In genomic region chr5:32004404-32004803, GRCh38 we compare ENCODE assay signal across 17 cellular contexts.
DNase-seq lines count a peak whose midpoint lies in the region; ATAC-seq lines count a peak whose summit lies in the region.
"Had no signal": no experiment of that assay in that cellular context is flagged by ENCODE, and none has a peak within 500 bp of the region (broad histone marks: within the 10 kb centered on the region; RNA-seq: fewer than 3 reads in every experiment).

No MANE protein-coding gene starts in this region.

- no peaks in the 10 kb centered on the region for H3K36me3 Mint-ChIP-seq in activated T-cell treated with anti-CD3 and anti-CD28 coated beads, Interleukin-2, amount 50 U/mL, for 72 hours (ENCODE audit: insufficient read depth in 2 of 2)
- H3K36me3 Mint-ChIP-seq: activated naive CD8-positive, alpha-beta T cell treated with anti-CD3 and anti-CD28 coated beads, Interleukin-2, amount 10 ng/mL, durations not matched to agents 7 days and 5 days; IgD-negative memory B cell; type B pancreatic cell had no signal

- peaks cover 2 to 5% of the 10 kb centered on the region in 2 donors for H3K9me3 Mint-ChIP-seq in activated T-cell treated with anti-CD3 and anti-CD28 coated beads, Interleukin-2, amount 50 U/mL, for 72 hours
- H3K9me3 Mint-ChIP-seq: activated naive CD8-positive, alpha-beta T cell treated with anti-CD3 and anti-CD28 coated beads, Interleukin-2, amount 10 ng/mL, durations not matched to agents 7 days and 5 days; central memory CD8-positive, alpha-beta T cell; type B pancreatic cell had no signal

- no peaks in the 10 kb centered on the region for H3K4me1 Mint-ChIP-seq in activated T-cell treated with anti-CD3 and anti-CD28 coated beads, Interleukin-2, amount 50 U/mL, for 72 hours (ENCODE audit: low read depth)
- H3K4me1 Mint-ChIP-seq: activated naive CD8-positive, alpha-beta T cell treated with anti-CD3 and anti-CD28 coated beads, Interleukin-2, amount 10 ng/mL, durations not matched to agents 7 days and 5 days; central memory CD8-positive, alpha-beta T cell had no signal

- DNase-seq in activated CD8-positive, alpha-beta memory T cell treated with anti-CD3 and anti-CD28 coated beads, Interleukin-2, amount 50 U/mL, for 4 hours: no peak
- no peak for DNase-seq in activated T-cell treated with anti-CD3 and anti-CD28 coated beads, Interleukin-2, amount 50 U/mL, for 72 hours
- no peak for DNase-seq in NCI-H187 treated with DMSO at 0.1 percent for 48 hours (lab: John Stamatoyannopoulos, UW)
- DNase-seq: activated CD8-positive, alpha-beta memory T cell treated with anti-CD3 and anti-CD28 coated beads, Interleukin-2, amount 50 U/mL, for 48 hours; activated naive CD8-positive, alpha-beta T cell treated with anti-CD3 and anti-CD28 coated beads, Interleukin-2, amount 10 ng/mL, durations not matched to agents 7 days and 5 days; Caco-2; NCI-H524; SW 1271 had no signal

- H3K27ac Mint-ChIP-seq in activated T-cell treated with anti-CD3 and anti-CD28 coated beads, Interleukin-2, amount 50 U/mL, for 72 hours: no peak overlapping the region
- H3K27ac Mint-ChIP-seq: activated naive CD8-positive, alpha-beta T cell treated with anti-CD3 and anti-CD28 coated beads, Interleukin-2, amount 10 ng/mL, durations not matched to agents 7 days and 5 days; progenitor cell of endocrine pancreas; type B pancreatic cell had no signal

- no peaks in the 10 kb centered on the region for H3K27me3 Mint-ChIP-seq in activated T-cell treated with anti-CD3 and anti-CD28 coated beads, Interleukin-2, amount 50 U/mL, for 72 hours (ENCODE audit: low read depth)
- H3K27me3 Mint-ChIP-seq: progenitor cell of endocrine pancreas had no signal

- no peak overlapping the region for H3K4me3 Mint-ChIP-seq in activated T-cell treated with anti-CD3 and anti-CD28 coated beads, Interleukin-2, amount 50 U/mL, for 72 hours
- H3K4me3 Mint-ChIP-seq: activated naive CD8-positive, alpha-beta T cell treated with anti-CD3 and anti-CD28 coated beads, Interleukin-2, amount 10 ng/mL, durations not matched to agents 7 days and 5 days; central memory CD8-positive, alpha-beta T cell; IgD-negative memory B cell; type B pancreatic cell had no signal

- ATAC-seq in GM18508 (IDR thresholded peaks at IDR 0.05; ENCODE audit: insufficient read depth, unreplicated experiment): peak; percentile 62
- peak; percentile 88 for ATAC-seq in GM19468 (IDR thresholded peaks at IDR 0.05; ENCODE audit: extremely low read depth, unreplicated experiment)
- peak; percentile 75 for ATAC-seq in HG02852 (IDR thresholded peaks at IDR 0.05; ENCODE audit: unreplicated experiment)
- peak; percentile 62 for ATAC-seq in HG03558 (IDR thresholded peaks at IDR 0.05; ENCODE audit: extremely low read depth, unreplicated experiment)
- ATAC-seq in GM21717 (IDR thresholded peaks at IDR 0.05; ENCODE audit: unreplicated experiment): no peak
- no peak for ATAC-seq in activated T-cell treated with anti-CD3 and anti-CD28 coated beads, Interleukin-2, amount 50 U/mL, for 72 hours (replicated peaks in 1 of 2)

Comparison
In these comparisons a context has a peak if more than half of its experiments do, and no peak if none do; other contexts are left out.
1. ATAC-seq: peak in GM18508 (single experiment), GM19468 (single experiment), HG02852 (single experiment) and HG03558 (single experiment); none in GM21717 (single experiment) and activated T-cell treated with anti-CD3 and anti-CD28 coated beads, Interleukin-2, amount 50 U/mL, for 72 hours (0 of 2).